In the genomic region with DNA sequence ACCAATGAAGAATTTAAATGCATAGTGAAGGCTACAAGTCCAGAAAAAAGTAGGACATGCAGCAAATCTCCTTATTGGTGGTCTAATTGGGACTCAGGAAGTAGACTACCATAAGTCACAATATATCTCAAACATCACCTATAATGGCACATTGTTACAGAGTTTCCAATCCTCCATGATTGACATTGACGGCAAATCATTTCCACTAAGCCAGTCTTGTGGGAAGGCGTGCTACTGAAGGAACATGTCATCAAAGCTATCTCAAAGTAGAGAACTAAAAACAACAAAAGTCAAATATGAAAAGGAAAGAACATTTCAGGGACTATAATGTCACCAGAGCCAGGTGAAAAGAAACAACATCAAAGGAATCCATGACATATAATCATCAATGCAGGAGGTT, we compare ENCODE assay signal across 1 cellular context.
TF ChIP-seq lines count a peak whose summit lies in the region.

No MANE protein-coding gene starts in this region.

TF ChIP-seq in neural cell, 6 proteins besides CTCF, POLR2A, EP300 and RAD21:
- TF ChIP-seq SMC3 (conservative IDR thresholded peaks at IDR 0.05; ENCODE audit: poor library complexity) (no peak), POLR2AphosphoS5 (IDR thresholded peaks at IDR 0.05) (peak; percentile 80)
